20 cellular contexts compared by ENCODE assay signal in the genomic region with DNA sequence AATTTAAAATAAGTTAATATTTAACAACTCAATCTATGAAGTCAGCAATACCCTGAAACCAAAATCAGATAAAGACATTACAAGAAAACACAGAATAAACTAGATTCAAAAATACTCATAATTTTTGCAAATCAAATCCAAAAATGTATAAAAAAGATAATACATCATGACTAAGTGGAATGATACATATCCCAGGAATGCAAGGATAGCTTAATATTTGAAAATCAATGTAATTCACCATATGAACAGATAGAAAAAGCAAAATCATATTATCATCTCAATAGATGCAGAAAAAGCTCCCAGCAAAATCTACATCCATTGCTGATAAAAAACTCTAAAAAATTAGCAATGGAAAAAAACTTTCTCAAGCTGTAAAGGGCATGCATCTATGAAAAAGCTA.
DNase-seq lines count a peak whose midpoint lies in the region; ATAC-seq, FAIRE-seq and TF ChIP-seq lines count a peak whose summit lies in the region.
"Had no signal": no experiment of that assay in that cellular context is flagged by ENCODE, and none has a peak within 500 bp of the region (broad histone marks: within the 10 kb centered on the region; RNA-seq: fewer than 3 reads in every experiment).

No MANE protein-coding gene starts in this region.

- H2AFZ ChIP-seq in GM23248 (no peak overlapping the region), K562 (ENCODE audit: low read depth, low read length) (no peak overlapping the region)

- no TSS peak for BruUV-seq in K562 (replicated peaks; lab: Mats Ljungman, UMichigan)

- peak; percentile 11 for DNase-seq in GM23248
- no peak for DNase-seq in K562 (ENCODE audit: extremely low read depth in 1 of 4, low spot score in 3 of 4)
- no peak for DNase-seq in left colon
- no peak for DNase-seq in GM19239 (ENCODE audit: insufficient read length, low spot score)
- DNase-seq: AML-193; Caco-2; Calu3; CD4-positive, alpha-beta T cell; CD8-positive, alpha-beta T cell; DMS79 treated with DMSO at 0.1 percent for 48 hours; GDM1 had no signal

- TF ChIP-seq RAD21 in K562 (CRISPR knock-in tag; conservative IDR thresholded peaks at IDR 0.05 in 1 of 2, IDR thresholded peaks at IDR 0.05 in 1 of 2) = no peak

- in situ Hi-C loops in GM23248 (cut with MboI) (no loop called here), K562 (cut with MboI) (no loop called here)

- H3K27ac ChIP-seq in GM23248 (no peak overlapping the region), K562 (ENCODE audit: extremely low read depth, low read depth, low read length) (no peak overlapping the region)
- H3K27ac ChIP-seq: 22Rv1; A549; BLaER1 treated with 17β-estradiol and CSF1 and Interleukin-3, amounts not matched to agents 10 nM and 100 nM; C4-2B had no signal

- no peaks in the 10 kb centered on the region for H3K4me1 ChIP-seq in GM23248 (ENCODE audit: insufficient read depth)
- H3K4me1 ChIP-seq in K562 (replicated peaks in 1 of 2; ENCODE audit: control insufficient read depth in 2 of 2, insufficient read depth in 2 of 2, low read length in 2 of 2) = no peaks in the 10 kb centered on the region
- H3K4me1 ChIP-seq: A549; BLaER1 treated with 17β-estradiol and CSF1 and Interleukin-3, amounts not matched to agents 10 nM and 100 nM had no signal

- H3K9me2 ChIP-seq in GM23248 (ENCODE audit: insufficient read depth) = no peaks in the 10 kb centered on the region

- no peak for TF ChIP-seq POLR2A in K562 (conservative IDR thresholded peaks at IDR 0.05)

- H3K4me3 ChIP-seq in GM23248 (no peak overlapping the region), K562 (no peak overlapping the region)
- H3K4me3 ChIP-seq: A549; BLaER1 treated with 17β-estradiol and CSF1 and Interleukin-3, amounts not matched to agents 10 nM and 100 nM; GM12878 had no signal

- peak; percentile 21 for FAIRE-seq in A204.1 (lab: Jason Lieb, UNC)
- FAIRE-seq in K562 (lab: Jason Lieb, UNC) = no peak
- no peak for FAIRE-seq in GM19239 (lab: Jason Lieb, UNC)
- FAIRE-seq: D721Med, GM12878, GM12892, GM18507 had no signal

- intact Hi-C loops in K562 (cut with micrococcal nuclease) = no loop called here
- intact Hi-C loops in left colon (cut with DNase I, micrococcal nuclease) = no loop called here

- POLR2A ChIA-PET in K562 (lab: Yijun Ruan, JAX) = interaction anchor here (0.6 kb wide), 1 partner anchor 1035 kb away, joined by 5 read pairs; no protein-coding TSS in a partner anchor

- H3K9ac ChIP-seq in GM23248 (no peak overlapping the region), K562 (ENCODE audit: insufficient read depth in 1 of 2, low read depth in 2 of 2, low read length in 2 of 2) (no peak overlapping the region)
- H3K9ac ChIP-seq: BLaER1 treated with 17β-estradiol and CSF1 and Interleukin-3, amounts not matched to agents 10 nM and 100 nM had no signal

- H3K9me3 ChIP-seq in GM23248 (ENCODE audit: low read depth) (no peaks in the 10 kb centered on the region), K562 (replicated peaks; ENCODE audit: control insufficient read depth, insufficient read depth, low read depth, low read length) (no peaks in the 10 kb centered on the region; the same call in 1 of the 2 replicates)
- H3K9me3 ChIP-seq: Caco-2 had no signal

- no peaks in the 10 kb centered on the region for H4K20me1 ChIP-seq in GM23248 (ENCODE audit: insufficient read depth)
- H4K20me1 ChIP-seq in K562 (replicated peaks; ENCODE audit: control insufficient read depth, insufficient read depth, low read length) = no peaks in the 10 kb centered on the region

- H3F3A ChIP-seq in GM23248 (ENCODE audit: insufficient read depth) = no peaks in the 10 kb centered on the region

- no peaks in the 10 kb centered on the region for H3K79me2 ChIP-seq in GM23248 (ENCODE audit: insufficient read depth)
- H3K79me2 ChIP-seq in K562 (ENCODE audit: control insufficient read depth, insufficient read depth, low read length) = no peaks in the 10 kb centered on the region

- H3K27me3 ChIP-seq in GM23248 (replicated peaks; ENCODE audit: insufficient read depth) (no peaks in the 10 kb centered on the region), K562 (ENCODE audit: control insufficient read depth in 2 of 2, insufficient read depth in 2 of 2, low read length in 2 of 2) (no peaks in the 10 kb centered on the region)
- H3K27me3 ChIP-seq: BLaER1 treated with 17β-estradiol and CSF1 and Interleukin-3, amounts not matched to agents 10 nM and 100 nM had no signal

- H3K9me1 ChIP-seq in K562 (ENCODE audit: control insufficient read depth, insufficient read depth, low read length) = no peaks in the 10 kb centered on the region

- CTCF ChIA-PET in K562 (lab: Yijun Ruan, JAX; ENCODE audit: low intra/inter-chr PET ratio) = no interaction called here

- no peak overlapping the region for H3K4me2 ChIP-seq in GM23248 (ENCODE audit: unreplicated experiment)
- no peak overlapping the region for H3K4me2 ChIP-seq in K562 (ENCODE audit: insufficient read depth, low read length)
- H3K4me2 ChIP-seq: A549; BLaER1 treated with 17β-estradiol and CSF1 and Interleukin-3, amounts not matched to agents 10 nM and 100 nM had no signal

- no peak for TF ChIP-seq EP300 in K562 (IDR thresholded peaks at IDR 0.05; ENCODE audit: low read length)

- H3K36me3 ChIP-seq in GM23248 (ENCODE audit: low read depth) (peaks cover 9% of the 10 kb centered on the region), K562 (ENCODE audit: control insufficient read depth, insufficient read depth, low read length) (no peaks in the 10 kb centered on the region)

- no peak for ATAC-seq in K562
- no peak for ATAC-seq in left colon
- ATAC-seq: A549; CD8-positive, alpha-beta T cell; GM12878 had no signal

- TF ChIP-seq CTCF in K562 (IDR thresholded peaks at IDR 0.05 in 2 of 3, conservative IDR thresholded peaks at IDR 0.05 in 1 of 3; ENCODE audit: insufficient read depth in 2 of 3, low read depth in 1 of 3, low read length in 3 of 3) = no peak

TF ChIP-seq in K562, 482 proteins besides CTCF, POLR2A, EP300 and RAD21:
- TF ChIP-seq EHMT2 (IDR thresholded peaks at IDR 0.05) (no peak), MBD2 (IDR thresholded peaks at IDR 0.05; ENCODE audit: borderline replicate concordance, low read depth) (no peak), ZNF184 (CRISPR knock-in tag; IDR thresholded peaks at IDR 0.05) (no peak), CBFA2T3 (IDR thresholded peaks at IDR 0.05) (no peak), ZNF324 (CRISPR knock-in tag; IDR thresholded peaks at IDR 0.05) (peak; percentile 94), CSDE1 (IDR thresholded peaks at IDR 0.05) (no peak), ZNF316 (IDR thresholded peaks at IDR 0.05) (peak; percentile 29), ZNF280B (CRISPR knock-in tag; IDR thresholded peaks at IDR 0.05) (no peak), ZNF133 (CRISPR knock-in tag; IDR thresholded peaks at IDR 0.05) (no peak), DACH1 (IDR thresholded peaks at IDR 0.05; ENCODE audit: partially characterized antibody) (no peak), KLF13 (tag; IDR thresholded peaks at IDR 0.05; ENCODE audit: borderline replicate concordance, low read depth) (no peak), NR3C1 (CRISPR knock-in tag; IDR thresholded peaks at IDR 0.05) (no peak)
